In genomic region chr4:106287353-106287969, GRCh38 we compare ENCODE assay signal across 11 cellular contexts. TPM values are rescaled to one million over a fixed set of nuclear protein-coding genes. Genes with fewer than 3 reads are reported as not detected.
DNase-seq lines count a peak whose midpoint lies in the region; ATAC-seq and TF ChIP-seq lines count a peak whose summit lies in the region.
"Had no signal": no experiment of that assay in that cellular context is flagged by ENCODE, and none has a peak within 500 bp of the region (broad histone marks: within the 10 kb centered on the region; RNA-seq: fewer than 3 reads in every experiment).

No MANE protein-coding gene starts in this region.

- intact Hi-C loops in left lung (cut with DNase I): no loop called here

- H3K4me3 ChIP-seq in AG10803 (ENCODE audit: low read length) (no peak overlapping the region), astrocyte of the cerebellum (ENCODE audit: low read depth, low read length) (no peak overlapping the region), left lung (no peak overlapping the region)

- H3K36me3 ChIP-seq in left lung: peaks cover 0 to 13% of the 10 kb centered on the region in 2 donors

- ATAC-seq in left lung (peak; percentile 92), HG03095 (IDR thresholded peaks at IDR 0.05; ENCODE audit: unreplicated experiment) (no peak), HG03378 (IDR thresholded peaks at IDR 0.05; ENCODE audit: unreplicated experiment) (no peak)
- ATAC-seq: T-helper 17 cell had no signal

- no peaks in the 10 kb centered on the region for H3K9me3 ChIP-seq in left lung

- no peak overlapping the region for H3K27ac ChIP-seq in left lung
- H3K27ac ChIP-seq: KMS-11 had no signal

- H3K27me3 ChIP-seq in left lung: no peaks in the 10 kb centered on the region

- H3K4me1 ChIP-seq in left lung: no peaks in the 10 kb centered on the region

- DNase-seq in AG10803 (ENCODE audit: low read depth) (peak; percentile 92), HT1080 (ENCODE audit: low read depth) (peak; percentile 87), astrocyte of the cerebellum (ENCODE audit: low read depth) (peak; percentile 77), left lung (no peak), GM13976 (ENCODE audit: low spot score) (no peak), iPS-NIHi7 (ENCODE audit: extremely low spot score) (no peak)
- DNase-seq: kidney, T-helper 17 cell had no signal

- TF ChIP-seq CTCF in AG10803 (conservative IDR thresholded peaks at IDR 0.05; ENCODE audit: low read length): no peak
- TF ChIP-seq CTCF in astrocyte of the cerebellum (IDR thresholded peaks at IDR 0.05; ENCODE audit: low read depth, low read length, missing control alignments): no peak
- no peak for TF ChIP-seq CTCF in left lung (IDR thresholded peaks at IDR 0.05)
- TF ChIP-seq CTCF in GM13976 (IDR thresholded peaks at IDR 0.05; ENCODE audit: borderline replicate concordance, control extremely low read depth, extremely low read depth, insufficient read depth, missing control alignments): no peak

- in situ Hi-C loops in astrocyte of the cerebellum (cut with HindIII; ENCODE audit: low sequenced_read_pairs) (no loop called here), GM13976 (cut with MboI; ENCODE audit: low sequenced_read_pairs, unreplicated experiment) (no loop called here)

RNA-seq across cellular contexts. Expression of gene TBCK, which starts 28.5 kb away (rescaled TPM):
- total RNA-seq in HT1080 (2014; rRNA removed; shearing (Covaris generic)): 11.2 and 13.8 TPM in 2 replicates
- 7.6 and 9.8 TPM in 2 replicates for polyA plus RNA-seq in HT1080 (2015; cell fraction: cytosol; rRNA removed)
- 47.4 and 49.7 TPM in 2 replicates for polyA plus RNA-seq in HT1080 (2015; cell fraction: nucleus; rRNA removed)
- total RNA-seq in left lung: 10 to 100 TPM; 36.1 to 43.9 TPM

RNA-seq across cellular contexts. Expression of gene AIMP1, which starts 28.9 kb away (rescaled TPM):
- 29.6 and 30.1 TPM in 2 replicates for total RNA-seq in HT1080 (2014; rRNA removed; shearing (Covaris generic))
- 30.6 and 30.9 TPM in 2 replicates for polyA plus RNA-seq in HT1080 (2015; cell fraction: cytosol; rRNA removed)
- 34.4 and 41.1 TPM in 2 replicates for polyA plus RNA-seq in HT1080 (2015; cell fraction: nucleus; rRNA removed)
- 10 to 100 TPM; 38.9 to 42.3 TPM for total RNA-seq in left lung

Comparison
In these comparisons a context has a peak if more than half of its experiments do, and no peak if none do; other contexts are left out.
1. DNase-seq: peak in AG10803 (single experiment), HT1080 (single experiment) and astrocyte of the cerebellum (single experiment); none in left lung (0 of 2), GM13976 (single experiment) and iPS-NIHi7 (single experiment).